Comparison of ENCODE assay signal across 8 cellular contexts in genomic region chr3:33717866-33718594, GRCh38. TPM values are rescaled to one million over a fixed set of nuclear protein-coding genes. Genes with fewer than 3 reads are reported as not detected.
DNase-seq lines count a peak whose midpoint lies in the region; ATAC-seq, FAIRE-seq and TF ChIP-seq lines count a peak whose summit lies in the region.

Gene CLASP2 (minus strand): TSS chr3:33718254. CDS start chr3:33718002, 252 bp downstream.

- peak within 1 kb of the TSS; percentile 80 to 86 for H3K4me3 ChIP-seq in right atrium auricular region

- no peaks in the 10 kb centered on the region for H3K9me3 Mint-ChIP-seq in T-helper 1 cell treated with Interleukin-12 subunit alpha and Interleukin-12 subunit beta and Interleukin-4 antibody, amounts not matched to agents 30 μg/mL and 1 μg/mL, for 36 hours

- H3K27ac ChIP-seq in right atrium auricular region = peak within 1 kb of the TSS; percentile 96 to 99

- no peaks in the 10 kb centered on the region for H3K27me3 Mint-ChIP-seq in T-helper 1 cell treated with Interleukin-12 subunit alpha and Interleukin-12 subunit beta and Interleukin-4 antibody, amounts not matched to agents 30 μg/mL and 1 μg/mL, for 36 hours (ENCODE audit: low read depth)

- no peaks in the 10 kb centered on the region for H3K9me3 ChIP-seq in right atrium auricular region

- peak; percentile 87 for TF ChIP-seq POLR2A in GM15510 (IDR thresholded peaks at IDR 0.05; ENCODE audit: borderline replicate concordance, extremely low read depth, insufficient read length)

- peak within 1 kb of the TSS; percentile 86 for H3K4me3 Mint-ChIP-seq in T-helper 1 cell treated with Interleukin-12 subunit alpha and Interleukin-12 subunit beta and Interleukin-4 antibody, amounts not matched to agents 30 μg/mL and 1 μg/mL, for 36 hours

- no peaks in the 10 kb centered on the region for H3K27me3 ChIP-seq in right atrium auricular region

- peak in 1 of 2 donors; percentile 22 for TF ChIP-seq CTCF in right atrium auricular region (IDR thresholded peaks at IDR 0.05)

- peak; percentile 10 for DNase-seq in NCI-H1436 treated with DMSO at 0.1 percent for 48 hours (lab: John Stamatoyannopoulos, UW)
- DNase-seq in amniotic stem cell (lab: John Stamatoyannopoulos, UW) = peak; percentile 55
- DNase-seq in right atrium auricular region (ENCODE audit: low spot score) = peak; percentile 84
- peak; percentile 69 for DNase-seq in pulmonary artery endothelial cell (ENCODE audit: low read depth, low spot score)
- peak; percentile 94 for DNase-seq in urothelium cell line (ENCODE audit: low spot score)

- H3K36me3 ChIP-seq in right atrium auricular region = no peaks in the 10 kb centered on the region

- peak; percentile 94 for ATAC-seq in HG02852 (IDR thresholded peaks at IDR 0.05; ENCODE audit: unreplicated experiment)

- FAIRE-seq in urothelium cell line (lab: Jason Lieb, UNC) = peak; percentile 73

- no peaks in the 10 kb centered on the region for H3K36me3 Mint-ChIP-seq in T-helper 1 cell treated with Interleukin-12 subunit alpha and Interleukin-12 subunit beta and Interleukin-4 antibody, amounts not matched to agents 30 μg/mL and 1 μg/mL, for 36 hours (ENCODE audit: low read depth)

- peak within 1 kb of the TSS; percentile 87 for H3K27ac Mint-ChIP-seq in T-helper 1 cell treated with Interleukin-12 subunit alpha and Interleukin-12 subunit beta and Interleukin-4 antibody, amounts not matched to agents 30 μg/mL and 1 μg/mL, for 36 hours

- H3K4me1 Mint-ChIP-seq in T-helper 1 cell treated with Interleukin-12 subunit alpha and Interleukin-12 subunit beta and Interleukin-4 antibody, amounts not matched to agents 30 μg/mL and 1 μg/mL, for 36 hours (ENCODE audit: low read depth) = peaks cover 15% of the 10 kb centered on the region

- H3K4me1 ChIP-seq in right atrium auricular region = peaks cover 0 to 26% of the 10 kb centered on the region in 2 donors

RNA-seq across cellular contexts. Expression of gene CLASP2, which starts in this region (rescaled TPM):
- total RNA-seq in right atrium auricular region = 10 to 100 TPM; 32.3 to 71.8 TPM
- total RNA-seq in pulmonary artery endothelial cell = 59.5 and 80.7 TPM in 2 replicates

Comparison
In these comparisons a context has a peak if more than half of its experiments do, and no peak if none do; other contexts are left out.
1. Peak in every context shown above with its lines: DNase-seq, ATAC-seq, H3K4me3 ChIP-seq and H3K27ac ChIP-seq.
2. DNase-seq: peak in every context shown above with its lines; median percentile 94 in urothelium cell line; 84 in right atrium auricular region; 69 in pulmonary artery endothelial cell; 55 in amniotic stem cell; 10 in NCI-H1436 treated with DMSO at 0.1 percent for 48 hours.